ENCODE assay signal across 10 cellular contexts in the genomic region with DNA sequence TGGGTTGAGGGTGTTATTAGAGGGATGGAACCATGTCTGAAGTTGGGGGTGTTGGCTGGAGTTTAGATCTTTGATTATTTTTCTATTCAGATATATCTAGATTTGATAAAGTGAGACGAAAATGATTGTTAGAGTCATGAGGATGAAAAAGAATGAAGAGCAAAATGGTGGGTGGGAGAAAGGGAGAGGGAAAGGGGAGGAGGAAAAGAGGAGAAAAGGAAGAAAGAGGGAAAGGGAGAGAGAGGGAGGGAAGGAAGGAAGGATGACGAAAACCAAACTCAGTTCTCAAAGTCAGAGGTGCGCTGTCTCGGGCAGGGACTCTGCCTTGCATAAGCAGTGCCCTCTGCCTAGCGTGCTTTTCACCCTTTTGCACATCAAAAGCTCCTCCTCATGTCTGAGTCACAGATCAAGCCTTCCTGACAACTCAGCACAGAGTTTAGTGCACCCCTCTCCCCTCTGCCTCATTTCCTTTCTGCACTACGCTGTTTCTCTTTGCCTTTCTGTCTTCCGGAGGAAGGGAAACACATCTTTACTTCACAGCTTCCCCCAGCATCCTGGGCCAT.
DNase-seq lines count a peak whose midpoint lies in the region; ATAC-seq and TF ChIP-seq lines count a peak whose summit lies in the region.
"Had no signal": no experiment of that assay in that cellular context is flagged by ENCODE, and none has a peak within 500 bp of the region (broad histone marks: within the 10 kb centered on the region; RNA-seq: fewer than 3 reads in every experiment).

No MANE protein-coding gene starts in this region.

- H3K27ac Mint-ChIP-seq in glutamatergic neuron (ENCODE audit: unreplicated experiment), result no peak overlapping the region
- H3K27ac Mint-ChIP-seq: mesothelial cell of epicardium had no signal

- H3K9me3 Mint-ChIP-seq in activated T-cell treated with anti-CD3 and anti-CD28 coated beads, Interleukin-2, amount 50 U/mL, for 4 hours, result no peaks in the 10 kb centered on the region
- no peaks in the 10 kb centered on the region for H3K9me3 Mint-ChIP-seq in glutamatergic neuron (ENCODE audit: unreplicated experiment)

- TF ChIP-seq CTCF in glutamatergic neuron (IDR thresholded peaks at IDR 0.05; ENCODE audit: partially characterized antibody, unreplicated experiment), result no peak

- no peaks in the 10 kb centered on the region for H3K4me1 ChIP-seq in mesendoderm (ENCODE audit: control insufficient read depth, low read depth, low read length)

- H3K27me3 ChIP-seq in mesendoderm (ENCODE audit: insufficient read depth, low read length, poor library complexity), result no peaks in the 10 kb centered on the region

- no peak overlapping the region for H3K9ac ChIP-seq in mesendoderm (ENCODE audit: low read length)

- H3K79me1 ChIP-seq in mesendoderm (ENCODE audit: low read length), result no peaks in the 10 kb centered on the region

- no peaks in the 10 kb centered on the region for H3K36me3 Mint-ChIP-seq in activated T-cell treated with anti-CD3 and anti-CD28 coated beads, Interleukin-2, amount 50 U/mL, for 4 hours (ENCODE audit: insufficient read depth)
- H3K36me3 Mint-ChIP-seq in glutamatergic neuron (ENCODE audit: unreplicated experiment), result peaks cover 5% of the 10 kb centered on the region
- H3K36me3 Mint-ChIP-seq: mesothelial cell of epicardium had no signal

- no peak overlapping the region for H2BK5ac ChIP-seq in mesendoderm (ENCODE audit: low read length)

- H2BK120ac ChIP-seq in mesendoderm (ENCODE audit: low read depth, low read length), result no peak overlapping the region

- ATAC-seq in activated T-cell treated with anti-CD3 and anti-CD28 coated beads, Interleukin-2, amount 50 U/mL, for 4 hours, result peak; percentile 99 to 100
- ATAC-seq in GM21381 (IDR thresholded peaks at IDR 0.05; ENCODE audit: unreplicated experiment), result no peak

- peak in 5 of 6 experiments; percentile 1 to 70 (median 53) for DNase-seq in stimulated activated naive CD4-positive, alpha-beta T cell (lab: John Stamatoyannopoulos, UW)
- no peak for DNase-seq in stimulated activated naive CD4-positive, alpha-beta T cell treated with Interleukin-2 at 50 U/mL for 16 hours (lab: John Stamatoyannopoulos, UW)
- DNase-seq in activated T-cell treated with anti-CD3 and anti-CD28 coated beads, Interleukin-2, amount 50 U/mL, for 4 hours, result peak; percentile 27
- DNase-seq in mesendoderm, result peak; percentile 66
- DNase-seq in NCI-H1105 (lab: John Stamatoyannopoulos, UW), result no peak
- no peak for DNase-seq in glutamatergic neuron
- no peak for DNase-seq in NCI-H446 treated with DMSO at 0.1 percent for 48 hours (lab: John Stamatoyannopoulos, UW)
- DNase-seq: NCI-H524 had no signal

- no peak overlapping the region for H3K18ac ChIP-seq in mesendoderm (ENCODE audit: low read length)

- H4K8ac ChIP-seq in mesendoderm (ENCODE audit: low read depth, low read length), result no peak overlapping the region

- no peak overlapping the region for H3K4me3 ChIP-seq in mesendoderm (ENCODE audit: low read length)

- H3K4me3 Mint-ChIP-seq in activated T-cell treated with anti-CD3 and anti-CD28 coated beads, Interleukin-2, amount 50 U/mL, for 4 hours, result peak overlapping the region; percentile 31
- no peak overlapping the region for H3K4me3 Mint-ChIP-seq in glutamatergic neuron (ENCODE audit: unreplicated experiment)
- H3K4me3 Mint-ChIP-seq: mesothelial cell of epicardium had no signal

- no peak overlapping the region for H3K4me2 ChIP-seq in mesendoderm (ENCODE audit: low read length)

- no peaks in the 10 kb centered on the region for H3K27me3 Mint-ChIP-seq in activated T-cell treated with anti-CD3 and anti-CD28 coated beads, Interleukin-2, amount 50 U/mL, for 4 hours (ENCODE audit: low read depth)
- H3K27me3 Mint-ChIP-seq in glutamatergic neuron (ENCODE audit: unreplicated experiment), result no peaks in the 10 kb centered on the region

- no peak overlapping the region for H3K56ac ChIP-seq in mesendoderm (ENCODE audit: low read length)

- H3K27ac ChIP-seq in mesendoderm (ENCODE audit: low read depth, low read length), result no peak overlapping the region

- 100% methylated on average over 1 of the region's 7 CpGs for WGBS in mesendoderm (ENCODE audit: extremely low coverage, insufficient coverage, low lambda C conversion rate)

- H2AK5ac ChIP-seq in mesendoderm (ENCODE audit: low read length), result no peak overlapping the region

- H2BK15ac ChIP-seq in mesendoderm (replicated peaks; ENCODE audit: low read depth), result no peak overlapping the region

- H3K23ac ChIP-seq in mesendoderm (ENCODE audit: low read length), result no peak overlapping the region

- no peak overlapping the region for H3K4ac ChIP-seq in mesendoderm (ENCODE audit: low read depth, low read length)

- H4K5ac ChIP-seq in mesendoderm (ENCODE audit: low read length), result no peak overlapping the region

- H3K36me3 ChIP-seq in mesendoderm (ENCODE audit: control insufficient read depth, insufficient read depth, low read length), result no peaks in the 10 kb centered on the region

- H3K79me2 ChIP-seq in mesendoderm (ENCODE audit: control insufficient read depth, insufficient read depth, low read length), result no peaks in the 10 kb centered on the region

- H3K4me1 Mint-ChIP-seq in activated T-cell treated with anti-CD3 and anti-CD28 coated beads, Interleukin-2, amount 50 U/mL, for 4 hours (ENCODE audit: low read depth), result peaks cover 18% of the 10 kb centered on the region
- peaks cover 8% of the 10 kb centered on the region for H3K4me1 Mint-ChIP-seq in glutamatergic neuron (ENCODE audit: low read depth, unreplicated experiment)

Comparison
In these comparisons a context has a peak if more than half of its experiments do, and no peak if none do; other contexts are left out.
1. DNase-seq: peak in stimulated activated naive CD4-positive, alpha-beta T cell (5 of 6), activated T-cell treated with anti-CD3 and anti-CD28 coated beads, Interleukin-2, amount 50 U/mL, for 4 hours (single experiment) and mesendoderm (single experiment); none in stimulated activated naive CD4-positive, alpha-beta T cell treated with Interleukin-2 at 50 U/mL for 16 hours (single experiment), NCI-H1105 (single experiment), glutamatergic neuron (single experiment) and NCI-H446 treated with DMSO at 0.1 percent for 48 hours (single experiment).